In genomic region chr2:203536591-203536951, GRCh38 we compare ENCODE assay signal across 7 cellular contexts. TPM values are rescaled to one million over a fixed set of nuclear protein-coding genes. Genes with fewer than 3 reads are reported as not detected.
DNase-seq lines count a peak whose midpoint lies in the region; ATAC-seq and TF ChIP-seq lines count a peak whose summit lies in the region.
"Not testable (repeated sequence)": the region's sequence is repeated elsewhere in the genome, so short reads cannot be mapped to it uniquely, and the experiment has no call there.

No MANE protein-coding gene starts in this region.

- ATAC-seq in T-cell (replicated peaks in 1 of 4); naive thymus-derived CD4-positive, alpha-beta T cell: not testable (repeated sequence)

- H3K9me3 ChIP-seq in hepatocyte (ENCODE audit: low read depth); naive thymus-derived CD4-positive, alpha-beta T cell (ENCODE audit: control insufficient read depth in 2 of 3, low read length in 3 of 3): not testable (repeated sequence)
- peaks cover 0 to 21% (median 3%) of the 10 kb centered on the region in 8 donors for H3K9me3 ChIP-seq in spleen

- BruUV-seq in Calu3 (replicated peaks; lab: Mats Ljungman, UMichigan), result not testable (repeated sequence)

- peak overlapping the region; percentile 82 for H3K4me2 ChIP-seq in hepatocyte

- H3K4me1 Mint-ChIP-seq in Calu3 (ENCODE audit: low read depth, unreplicated experiment), result not testable (repeated sequence)
- H3K4me1 Mint-ChIP-seq in T-cell (peaks cover 20 to 28% (median 24%) of the 10 kb centered on the region in 3 donors), brain (peaks cover 30% of the 10 kb centered on the region)
- peaks cover 32% of the 10 kb centered on the region for H3K4me1 Mint-ChIP-seq in activated T-cell treated with anti-CD3 and anti-CD28 coated beads, Interleukin-2, amount 50 U/mL, for 24 hours (ENCODE audit: low read depth)
- peaks cover 16 to 30% (median 28%) of the 10 kb centered on the region in 7 donors for H3K4me1 Mint-ChIP-seq in naive thymus-derived CD4-positive, alpha-beta T cell

- CTCF ChIA-PET in Calu3 (lab: Charles Lee); T-cell (lab: Charles Lee); naive thymus-derived CD4-positive, alpha-beta T cell (lab: Charles Lee): not testable (repeated sequence)

- H3K4me3 ChIP-seq in hepatocyte, result peak overlapping the region; percentile 61
- not testable (repeated sequence) for H3K4me3 ChIP-seq in naive thymus-derived CD4-positive, alpha-beta T cell (ENCODE audit: low read length); spleen

- not testable (repeated sequence) for TF ChIP-seq POLR2A in spleen (IDR thresholded peaks at IDR 0.05)

- not testable (repeated sequence) for H3K36me3 ChIP-seq in hepatocyte (replicated peaks; ENCODE audit: insufficient read depth, low read depth); naive thymus-derived CD4-positive, alpha-beta T cell (ENCODE audit: control insufficient read depth in 2 of 3, insufficient read depth in 3 of 3, low read length in 3 of 3); spleen

- not testable (repeated sequence) for H3K9me2 ChIP-seq in hepatocyte (replicated peaks; ENCODE audit: insufficient read depth)

- H3K4me3 Mint-ChIP-seq in Calu3 (ENCODE audit: low read depth, unreplicated experiment) (peak overlapping the region; percentile 93), T-cell (peak overlapping the region; percentile 25 to 90 (median 90)), brain (peak overlapping the region; percentile 89 to 97 (median 92))
- peak overlapping the region; percentile 5 for H3K4me3 Mint-ChIP-seq in activated T-cell treated with anti-CD3 and anti-CD28 coated beads, Interleukin-2, amount 50 U/mL, for 24 hours
- H3K4me3 Mint-ChIP-seq in naive thymus-derived CD4-positive, alpha-beta T cell, result peak overlapping the region; percentile 47 to 95 (median 90)

- H3K27ac Mint-ChIP-seq in Calu3 (ENCODE audit: unreplicated experiment) (peak overlapping the region; percentile 85), T-cell (peak overlapping the region in 1 of 2 donors; percentile 32), brain (peak overlapping the region in 3 of 5 experiments; percentile 97 to 99 (median 98))
- not testable (repeated sequence) for H3K27ac Mint-ChIP-seq in activated T-cell treated with anti-CD3 and anti-CD28 coated beads, Interleukin-2, amount 50 U/mL, for 24 hours
- H3K27ac Mint-ChIP-seq in naive thymus-derived CD4-positive, alpha-beta T cell, result peak overlapping the region in 4 of 9 donors; percentile 16 to 75 (median 64)

- DNase-seq in Calu3; T-cell; activated T-cell treated with anti-CD3 and anti-CD28 coated beads, Interleukin-2, amount 50 U/mL, for 24 hours; hepatocyte (ENCODE audit: low spot score); naive thymus-derived CD4-positive, alpha-beta T cell; spleen: not testable (repeated sequence)

- not testable (repeated sequence) for H3K27me3 Mint-ChIP-seq in Calu3 (ENCODE audit: unreplicated experiment)
- H3K27me3 Mint-ChIP-seq in T-cell (peaks cover 12 to 16% of the 10 kb centered on the region in 2 donors), brain (peaks cover 24% of the 10 kb centered on the region)
- H3K27me3 Mint-ChIP-seq in activated T-cell treated with anti-CD3 and anti-CD28 coated beads, Interleukin-2, amount 50 U/mL, for 24 hours, result peaks cover 19% of the 10 kb centered on the region
- peaks cover 6 to 67% (median 14%) of the 10 kb centered on the region in 5 donors for H3K27me3 Mint-ChIP-seq in naive thymus-derived CD4-positive, alpha-beta T cell

- peak overlapping the region; percentile 94 for H3K27ac ChIP-seq in hepatocyte
- H3K27ac ChIP-seq in naive thymus-derived CD4-positive, alpha-beta T cell (ENCODE audit: low read depth, low read length), result not testable (repeated sequence)
- H3K27ac ChIP-seq in spleen, result peak overlapping the region in 5 of 8 donors; percentile 68 to 94 (median 92)

- H4K20me1 ChIP-seq in hepatocyte (ENCODE audit: insufficient read depth, poor library complexity, severe bottlenecking), result peaks cover 22% of the 10 kb centered on the region

- not testable (repeated sequence) for TF ChIP-seq CTCF in Calu3 (IDR thresholded peaks at IDR 0.05; ENCODE audit: unreplicated experiment); brain (conservative IDR thresholded peaks at IDR 0.05); hepatocyte (IDR thresholded peaks at IDR 0.05; ENCODE audit: poor library complexity); spleen (IDR thresholded peaks at IDR 0.05 in 8 of 11, conservative IDR thresholded peaks at IDR 0.05 in 3 of 11)

- not testable (repeated sequence) for H2AFZ ChIP-seq in hepatocyte

- peaks cover 10% of the 10 kb centered on the region for H3K4me1 ChIP-seq in hepatocyte (ENCODE audit: insufficient read depth)
- peaks cover 10 to 15% of the 10 kb centered on the region in 2 donors for H3K4me1 ChIP-seq in naive thymus-derived CD4-positive, alpha-beta T cell (ENCODE audit: control insufficient read depth in 2 of 2, insufficient read depth in 2 of 2, low read length in 2 of 2)
- H3K4me1 ChIP-seq in spleen, result peaks cover 0 to 31% (median 22%) of the 10 kb centered on the region in 6 donors

- H3K27me3 ChIP-seq in hepatocyte; naive thymus-derived CD4-positive, alpha-beta T cell (ENCODE audit: control insufficient read depth in 2 of 2, insufficient read depth in 2 of 2, low read length in 2 of 2): not testable (repeated sequence)
- H3K27me3 ChIP-seq in spleen (replicated peaks in 1 of 7), result peaks cover 0 to 50% (median 11%) of the 10 kb centered on the region in 7 donors

- intact Hi-C loops in Calu3 (cut with micrococcal nuclease; ENCODE audit: unreplicated experiment); naive thymus-derived CD4-positive, alpha-beta T cell (cut with micrococcal nuclease); spleen (cut with DNase I; ENCODE audit: low total_unique reads): not testable (repeated sequence)

- not testable (repeated sequence) for H3K9me3 Mint-ChIP-seq in Calu3 (ENCODE audit: low read depth, unreplicated experiment)
- H3K9me3 Mint-ChIP-seq in T-cell, result peaks cover 8 to 20% (median 11%) of the 10 kb centered on the region in 3 donors
- peaks cover 14% of the 10 kb centered on the region for H3K9me3 Mint-ChIP-seq in activated T-cell treated with anti-CD3 and anti-CD28 coated beads, Interleukin-2, amount 50 U/mL, for 24 hours
- H3K9me3 Mint-ChIP-seq in brain, result peaks cover 12 to 20% (median 14%) of the 10 kb centered on the region in 5 experiments
- H3K9me3 Mint-ChIP-seq in naive thymus-derived CD4-positive, alpha-beta T cell, result peaks cover 0 to 18% (median 12%) of the 10 kb centered on the region in 11 donors

- H3K36me3 Mint-ChIP-seq in Calu3 (ENCODE audit: insufficient read depth, unreplicated experiment), result peaks cover 45% of the 10 kb centered on the region
- not testable (repeated sequence) for H3K36me3 Mint-ChIP-seq in T-cell; activated T-cell treated with anti-CD3 and anti-CD28 coated beads, Interleukin-2, amount 50 U/mL, for 24 hours (ENCODE audit: low read depth); brain
- peaks cover 4 to 13% (median 5%) of the 10 kb centered on the region in 5 donors for H3K36me3 Mint-ChIP-seq in naive thymus-derived CD4-positive, alpha-beta T cell

- POLR2A ChIA-PET in T-cell (lab: Charles Lee), result not testable (repeated sequence)
- POLR2A ChIA-PET in naive thymus-derived CD4-positive, alpha-beta T cell (lab: Charles Lee), result interaction anchor here (0.8 to 1.1 kb wide), 2 partner anchors 204 to 278 kb away, joined by 3 read pairs; no protein-coding TSS in a partner anchor

- WGBS in hepatocyte (ENCODE audit: low lambda C conversion rate, missing lambda C conversion rate), result 96% methylated on average over 2 of the region's 2 CpGs
- 95 to 99% (median 99%) methylated on average over 2 of the region's 2 CpGs for WGBS in spleen, 5 donors

- H3K79me2 ChIP-seq in hepatocyte, result peaks cover 29% of the 10 kb centered on the region

RNA-seq across cellular contexts. Expression of gene RAPH1, which starts 1.5 kb away (rescaled TPM):
- total RNA-seq in Calu3 (2022) (126 and 141 TPM in 2 replicates), T-cell (1 to 10 TPM; 1.4 to 4.4 (median 2.8) TPM), hepatocyte (14.6 and 22.1 TPM in 2 replicates), spleen (100 to 1,000 TPM in 4 of 7 donors, 10 to 100 TPM in 3; 49.4 to 138 (median 112) TPM)
- polyA plus RNA-seq in brain (ENCODE audit: insufficient read depth, low read depth, low replicate concordance) (7.3 TPM), hepatocyte (8.3 and 12.9 TPM in 2 replicates), spleen (1 to 10 TPM; 2.6 to 5.0 (median 2.7) TPM)
- 1 to 10 TPM; 1.8 to 5.5 (median 3.0) TPM for total RNA-seq in naive thymus-derived CD4-positive, alpha-beta T cell
- polyA plus RNA-seq in naive thymus-derived CD4-positive, alpha-beta T cell, result under 1 TPM; 0.57 to 0.91 TPM

Comparison
In these comparisons a context has a peak if more than half of its experiments do, and no peak if none do; other contexts are left out.
1. H3K4me3 Mint-ChIP-seq: peak in every context shown above with its lines; median percentile 93 in Calu3; 92 in brain; 90 in naive thymus-derived CD4-positive, alpha-beta T cell; 90 in T-cell; 5 in activated T-cell treated with anti-CD3 and anti-CD28 coated beads, Interleukin-2, amount 50 U/mL, for 24 hours.